10 cellular contexts compared by ENCODE assay signal in genomic region chr17:71023631-71024030, GRCh38.
A peak's percentile ranks its signal among the peaks of the same experiment; 100 is the strongest.
DNase-seq lines count a peak whose midpoint lies in the region; ATAC-seq and TF ChIP-seq lines count a peak whose summit lies in the region.
"Had no signal": no experiment of that assay in that cellular context is flagged by ENCODE, and none has a peak within 500 bp of the region (broad histone marks: within the 10 kb centered on the region; RNA-seq: fewer than 3 reads in every experiment).

No MANE protein-coding gene starts in this region.

- H3K9me3 Mint-ChIP-seq in H9, result no peaks in the 10 kb centered on the region; a peak in 1 of 5 replicates

- no peak overlapping the region for H3K56ac ChIP-seq in H9 (ENCODE audit: insufficient read length, low read depth, low read length)

- CTCF ChIA-PET in HEK293T (lab: Yijun Ruan, JAX), result interaction anchor here (0.6 kb wide), 1 partner anchor 128 kb away, joined by 3 read pairs; no protein-coding TSS in a partner anchor

- H2BK5ac ChIP-seq in H9 (ENCODE audit: insufficient read length, low read length), result no peak overlapping the region

- no peak overlapping the region for H2BK20ac ChIP-seq in H9 (ENCODE audit: low read depth, low read length, poor library complexity, severe bottlenecking)

- no peaks in the 10 kb centered on the region for H3K23me2 ChIP-seq in H9 (ENCODE audit: insufficient read length, low read depth, low read length, poor library complexity, severe bottlenecking)

- no peak overlapping the region for H3K4ac ChIP-seq in H9 (ENCODE audit: low read depth, low read length)

- POLR2A ChIA-PET in HEK293T (lab: Yijun Ruan, JAX), result interaction anchor here (1.4 kb wide), 1 partner anchor 54 kb away, joined by 6 read pairs; no protein-coding TSS in a partner anchor

- no peak overlapping the region for H4K8ac ChIP-seq in H9 (replicated peaks; ENCODE audit: insufficient read length, low read depth, low read length)

- no peak overlapping the region for H2BK15ac ChIP-seq in H9 (ENCODE audit: low read depth, low read length)

- no peaks in the 10 kb centered on the region; the same call in 1 of the 2 replicates for H3K4me1 ChIP-seq in H9 (ENCODE audit: insufficient read depth, low read length)
- H3K4me1 ChIP-seq: uterus had no signal

- no peaks in the 10 kb centered on the region; a peak in 1 of 4 replicates for H3K4me1 Mint-ChIP-seq in H9
- H3K4me1 Mint-ChIP-seq: T-helper 17 cell had no signal

- no peak overlapping the region for H3K9ac ChIP-seq in H9 (ENCODE audit: extremely low read depth, insufficient read length, low read length)

- H3K4me3 ChIP-seq in astrocyte of the spinal cord (ENCODE audit: low read depth, low read length), result no peak overlapping the region
- H3K4me3 ChIP-seq in coronary artery, result no peak overlapping the region
- H3K4me3 ChIP-seq: uterus had no signal

- TF ChIP-seq CTCF in astrocyte of the spinal cord (IDR thresholded peaks at IDR 0.05; ENCODE audit: low read depth, low read length) (no peak), coronary artery (IDR thresholded peaks at IDR 0.05) (no peak), H9 (conservative IDR thresholded peaks at IDR 0.05) (no peak)

- no peak for ATAC-seq in HG03521 (IDR thresholded peaks at IDR 0.05; ENCODE audit: unreplicated experiment)
- ATAC-seq: right cardiac atrium, T-helper 17 cell had no signal

- H2BK12ac ChIP-seq in H9 (ENCODE audit: insufficient read length, low read depth, low read length), result no peak overlapping the region

- H3K27ac ChIP-seq in coronary artery (no peak overlapping the region), H9 (ENCODE audit: insufficient read length, low read depth, low read length) (no peak overlapping the region)
- H3K27ac ChIP-seq: uterus had no signal

- H3K4me3 Mint-ChIP-seq in H9, result no peak overlapping the region
- H3K4me3 Mint-ChIP-seq: T-helper 17 cell had no signal

- H2AFZ ChIP-seq in H9 (ENCODE audit: low read length), result no peak overlapping the region

- H3K18ac ChIP-seq in H9 (ENCODE audit: insufficient read length, low read depth, low read length), result no peak overlapping the region

- H4K20me1 ChIP-seq in H9 (ENCODE audit: control insufficient read depth, insufficient read depth, insufficient read length), result no peaks in the 10 kb centered on the region

- no peak overlapping the region for H2BK120ac ChIP-seq in H9 (ENCODE audit: low read depth, low read length, poor library complexity, severe bottlenecking)

- H3K27ac Mint-ChIP-seq in H9, result no peak overlapping the region
- H3K27ac Mint-ChIP-seq: T-helper 17 cell had no signal

- peak; percentile 70 for DNase-seq in HEK293T (ENCODE audit: extremely low spot score)
- peak; percentile 93 for DNase-seq in NCI-H2171 treated with DMSO at 0.1 percent for 48 hours (lab: John Stamatoyannopoulos, UW)
- DNase-seq in astrocyte of the spinal cord (ENCODE audit: low read depth, low spot score), result peak; percentile 4
- DNase-seq in retina, result peak; percentile 77
- no peak for DNase-seq in coronary artery (ENCODE audit: low spot score)
- no peak for DNase-seq in H9
- DNase-seq: T-helper 17 cell, uterus had no signal

- no peak overlapping the region for H4K91ac ChIP-seq in H9 (ENCODE audit: insufficient read length, low read depth, low read length)

- no peak overlapping the region for H4K5ac ChIP-seq in H9 (ENCODE audit: insufficient read length, low read depth, low read length)

- no peaks in the 10 kb centered on the region for H3K79me2 ChIP-seq in H9 (ENCODE audit: insufficient read depth, low read length)

- H3K9me3 ChIP-seq in H9 (ENCODE audit: control insufficient read depth, low read depth, low read length), result no peaks in the 10 kb centered on the region
- H3K9me3 ChIP-seq: uterus had no signal

- no peak overlapping the region for H2AK5ac ChIP-seq in H9 (ENCODE audit: insufficient read length, low read length)

- no CpG with 5 or more reads among the region's 4 CpGs for WGBS in H9 (ENCODE audit: extremely low coverage, insufficient read length, low lambda C conversion rate)

- no peak overlapping the region for H3T11ph ChIP-seq in H9 (ENCODE audit: low read length)

- peaks cover 30% of the 10 kb centered on the region for H3K27me3 Mint-ChIP-seq in H9 (ENCODE audit: low read depth)
- H3K27me3 Mint-ChIP-seq: T-helper 17 cell had no signal

- H3K36me3 Mint-ChIP-seq in H9 (ENCODE audit: insufficient read depth in 1 of 3, low read depth in 3 of 3), result peaks cover 0 to 4% (median 0%) of the 10 kb centered on the region in 3 experiments; a peak in 1 of 7 replicates

- H3K4me2 ChIP-seq in H9 (ENCODE audit: insufficient read depth, insufficient read length, low read length), result no peak overlapping the region

- no peak overlapping the region for H3K23ac ChIP-seq in H9 (ENCODE audit: insufficient read length, low read depth, low read length)

- in situ Hi-C loops in astrocyte of the spinal cord (cut with HindIII; ENCODE audit: low sequenced_read_pairs), result no loop called here

- no peaks in the 10 kb centered on the region for H3K27me3 ChIP-seq in H9 (ENCODE audit: insufficient read depth, low read length)
- H3K27me3 ChIP-seq: uterus had no signal

- H3K79me1 ChIP-seq in H9 (ENCODE audit: insufficient read depth, low read depth, low read length, poor library complexity, severe bottlenecking), result no peaks in the 10 kb centered on the region

- no peak overlapping the region for H3K14ac ChIP-seq in H9 (ENCODE audit: insufficient read depth, low read length)

TF ChIP-seq in HEK293T, 16 proteins besides CTCF, POLR2A, EP300 and RAD21:
- TF ChIP-seq HDGF (IDR thresholded peaks at IDR 0.05; ENCODE audit: borderline replicate concordance) (no peak), LEF1 (IDR thresholded peaks at IDR 0.05; ENCODE audit: borderline replicate concordance) (peak; percentile 89), CTBP1 (IDR thresholded peaks at IDR 0.05; ENCODE audit: borderline replicate concordance) (peak; percentile 81; the same call in 1 of the 2 replicates), TARDBP (IDR thresholded peaks at IDR 0.05) (no peak), ARNT (IDR thresholded peaks at IDR 0.05) (peak; percentile 44; the same call in 1 of the 2 replicates)
- TF ChIP-seq, protein P1, sequence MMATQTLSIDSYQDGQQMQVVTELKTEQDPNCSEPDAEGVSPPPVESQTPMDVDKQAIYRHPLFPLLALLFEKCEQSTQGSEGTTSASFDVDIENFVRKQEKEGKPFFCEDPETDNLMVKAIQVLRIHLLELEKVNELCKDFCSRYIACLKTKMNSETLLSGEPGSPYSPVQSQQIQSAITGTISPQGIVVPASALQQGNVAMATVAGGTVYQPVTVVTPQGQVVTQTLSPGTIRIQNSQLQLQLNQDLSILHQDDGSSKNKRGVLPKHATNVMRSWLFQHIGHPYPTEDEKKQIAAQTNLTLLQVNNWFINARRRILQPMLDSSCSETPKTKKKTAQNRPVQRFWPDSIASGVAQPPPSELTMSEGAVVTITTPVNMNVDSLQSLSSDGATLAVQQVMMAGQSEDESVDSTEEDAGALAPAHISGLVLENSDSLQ (IDR thresholded peaks at IDR 0.05), result peak; percentile 98

Comparison
In these comparisons a context has a peak if more than half of its experiments do, and no peak if none do; other contexts are left out.
1. DNase-seq: peak in HEK293T (single experiment), NCI-H2171 treated with DMSO at 0.1 percent for 48 hours (single experiment), astrocyte of the spinal cord (single experiment) and retina (single experiment); none in coronary artery (single experiment) and H9 (single experiment).